24 cellular contexts compared by ENCODE assay signal in the genomic region with DNA sequence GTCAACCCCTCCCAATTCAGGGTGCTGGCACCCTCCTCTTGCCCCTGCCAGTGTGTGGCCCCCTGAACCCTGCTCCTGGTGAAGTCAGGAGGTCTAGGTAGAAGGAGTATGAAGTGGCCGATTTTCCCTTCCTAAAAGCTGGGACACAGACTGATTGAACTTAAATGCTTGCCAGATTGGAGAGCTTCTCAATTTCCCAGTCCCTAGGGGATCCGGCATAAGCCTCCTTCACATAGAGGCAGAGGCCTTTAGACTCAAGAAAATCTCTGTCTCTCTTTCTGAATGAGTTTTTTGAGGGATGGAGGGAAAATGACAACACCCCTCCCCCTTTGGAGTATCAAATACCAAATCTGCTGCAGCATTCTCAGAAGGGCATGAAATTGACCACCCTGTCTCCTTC. TPM values are rescaled to one million over a fixed set of nuclear protein-coding genes. Genes with fewer than 3 reads are reported as not detected.
"Had no signal": no experiment of that assay in that cellular context is flagged by ENCODE, and none has a peak within 500 bp of the region (broad histone marks: within the 10 kb centered on the region; RNA-seq: fewer than 3 reads in every experiment).

No MANE protein-coding gene starts in this region.

- H3K9me3 ChIP-seq: heart left ventricle, lower lobe of right lung, ovary, right lobe of liver, tibial nerve had no signal

- H3K4me3 ChIP-seq: heart left ventricle, lower lobe of right lung, ovary, right lobe of liver, smooth muscle cell, tibial nerve had no signal

- ATAC-seq: activated CD8-positive, alpha-beta T cell treated with anti-CD3 and anti-CD28 coated beads, Interleukin-2, amount 10 ng/mL, durations not matched to agents 7 days and 5 days; activated T-cell treated with anti-CD3 and anti-CD28 coated beads, Interleukin-2, amount 50 U/mL, for 72 hours; left cardiac atrium; lower lobe of right lung; right lobe of liver had no signal

- DNase-seq: activated CD4-positive, alpha-beta T cell treated with anti-CD3 and anti-CD28 coated beads, Interleukin-2, amount 10 ng/mL, durations not matched to agents 24 days and 14 days; activated CD4-positive, CD25-positive, alpha-beta regulatory T cell; activated CD8-positive, alpha-beta memory T cell treated with anti-CD3 and anti-CD28 coated beads, Interleukin-2, amount 50 U/mL, for 48 hours; activated CD8-positive, alpha-beta T cell treated with anti-CD3 and anti-CD28 coated beads, Interleukin-2, amount 10 ng/mL, durations not matched to agents 7 days and 5 days; activated gamma-delta T cell; activated naive CD8-positive, alpha-beta T cell treated with anti-CD3 and anti-CD28 coated beads for 36 hours; activated T-cell treated with anti-CD3 and anti-CD28 coated beads, Interleukin-2, amount 50 U/mL, for 72 hours; anterior cingulate cortex; effector CD8-positive, alpha-beta T cell; foreskin melanocyte; heart left ventricle; left cardiac atrium; lower lobe of right lung; midbrain; ovary; right lobe of liver; stimulated activated CD4-positive, alpha-beta T cell treated with anti-CD3 and anti-CD28 coated beads, Interleukin-4, amount 100 ng/mL, for 4 hours; stimulated activated CD8-positive, alpha-beta memory T cell treated with anti-CD3 and anti-CD28 coated beads, Interleukin-4, amount 100 ng/mL, for 48 hours; stimulated activated naive CD4-positive, alpha-beta T cell treated with Interleukin-2 at 50 U/mL for 16 hours had no signal

- H3K36me3 ChIP-seq: heart left ventricle, lower lobe of right lung, ovary, right lobe of liver, tibial nerve had no signal

- H3K27me3 ChIP-seq: ovary, right lobe of liver had no signal

- H3K27ac ChIP-seq: heart left ventricle, lower lobe of right lung, ovary, right lobe of liver, tibial nerve had no signal

- H3K4me1 ChIP-seq: heart left ventricle, lower lobe of right lung, right lobe of liver, tibial nerve had no signal

RNA-seq across cellular contexts. Expression of gene SYT2, which starts 51.5 kb away (rescaled TPM):
- total RNA-seq: activated CD4-positive, alpha-beta T cell treated with anti-CD3 and anti-CD28 coated beads, Interleukin-2, amount 10 ng/mL, durations not matched to agents 24 days and 14 days; activated CD8-positive, alpha-beta T cell treated with anti-CD3 and anti-CD28 coated beads, Interleukin-2, amount 10 ng/mL, durations not matched to agents 7 days and 5 days; activated naive CD8-positive, alpha-beta T cell treated with anti-CD3 and anti-CD28 coated beads for 36 hours; endothelial cell of umbilical vein; left cardiac atrium; lower lobe of right lung; myocyte; pulmonary artery endothelial cell; right lobe of liver; smooth muscle cell had no signal
